Comparison of ENCODE assay signal across 11 cellular contexts in genomic region chr11:27861706-27862430, GRCh38.
DNase-seq lines count a peak whose midpoint lies in the region; ATAC-seq and TF ChIP-seq lines count a peak whose summit lies in the region.
"Had no signal": no experiment of that assay in that cellular context is flagged by ENCODE, and none has a peak within 500 bp of the region (broad histone marks: within the 10 kb centered on the region; RNA-seq: fewer than 3 reads in every experiment).

No MANE protein-coding gene starts in this region.

- H4K8ac ChIP-seq in neuronal stem cell (ENCODE audit: low read depth, low read length), result no peak overlapping the region

- H3K9me3 ChIP-seq in naive thymus-derived CD4-positive, alpha-beta T cell (ENCODE audit: control insufficient read depth in 2 of 3, low read length in 3 of 3), result no peaks in the 10 kb centered on the region
- H3K9me3 ChIP-seq in neuronal stem cell (replicated peaks in 1 of 2; ENCODE audit: control insufficient read depth in 2 of 2, insufficient read depth in 1 of 2, low read depth in 1 of 2, low read length in 2 of 2), result no peaks in the 10 kb centered on the region

- H3K18ac ChIP-seq in neuronal stem cell (ENCODE audit: low read length), result no peak overlapping the region

- H3K23ac ChIP-seq in neuronal stem cell (ENCODE audit: low read depth, low read length, poor library complexity), result no peak overlapping the region

- no peak for TF ChIP-seq CTCF in AG04449 (IDR thresholded peaks at IDR 0.05; ENCODE audit: insufficient read depth, low read length, missing control alignments)
- TF ChIP-seq CTCF in astrocyte of the spinal cord (IDR thresholded peaks at IDR 0.05; ENCODE audit: low read depth, low read length), result no peak

- no peaks in the 10 kb centered on the region for H3K79me1 ChIP-seq in neuronal stem cell (ENCODE audit: low read depth, low read length)

- DNase-seq in AG04449 (ENCODE audit: low read depth, low spot score) (peak; percentile 69), HPDE6-E6E7 (ENCODE audit: extremely low spot score) (peak; percentile 51), astrocyte of the spinal cord (ENCODE audit: low read depth, low spot score) (peak; percentile 90), hepatic stellate cell (ENCODE audit: low spot score) (peak; percentile 53), NCI-H82 treated with DMSO at 0.1 percent for 48 hours (lab: John Stamatoyannopoulos, UW; ENCODE audit: unreplicated experiment) (no peak), neuronal stem cell (ENCODE audit: low spot score) (no peak)
- DNase-seq in naive thymus-derived CD4-positive, alpha-beta T cell, result no peak
- no peak for DNase-seq in activated naive CD4-positive, alpha-beta T cell (lab: John Stamatoyannopoulos, UW)
- DNase-seq: activated naive CD4-positive, alpha-beta T cell treated with anti-CD3 and anti-CD28 coated beads for 36 hours; effector memory CD4-positive, alpha-beta T cell had no signal

- no peak overlapping the region for H3K9ac ChIP-seq in neuronal stem cell (ENCODE audit: low read depth, low read length, poor library complexity)

- peaks cover 0 to 6% (median 0%) of the 10 kb centered on the region in 11 donors for H3K9me3 Mint-ChIP-seq in naive thymus-derived CD4-positive, alpha-beta T cell
- H3K9me3 Mint-ChIP-seq: activated naive CD4-positive, alpha-beta T cell treated with anti-CD3 and anti-CD28 coated beads for 36 hours had no signal

- in situ Hi-C loops in astrocyte of the spinal cord (cut with HindIII; ENCODE audit: low sequenced_read_pairs), result no loop called here

- no peak overlapping the region for H3K4me2 ChIP-seq in neuronal stem cell (ENCODE audit: insufficient read depth, low read length, poor library complexity, severe bottlenecking)

- CTCF ChIA-PET in AG04449 (lab: Yijun Ruan, JAX), result no interaction called here
- CTCF ChIA-PET in naive thymus-derived CD4-positive, alpha-beta T cell (lab: Charles Lee), result no interaction called here

- no peak overlapping the region for H3K4me3 ChIP-seq in AG04449 (ENCODE audit: low read depth, low read length)
- H3K4me3 ChIP-seq in astrocyte of the spinal cord (ENCODE audit: low read depth, low read length), result no peak overlapping the region
- H3K4me3 ChIP-seq in naive thymus-derived CD4-positive, alpha-beta T cell (ENCODE audit: low read length), result no peak overlapping the region
- no peak overlapping the region for H3K4me3 ChIP-seq in neuronal stem cell (ENCODE audit: low read length in 2 of 2)

- H2BK12ac ChIP-seq in neuronal stem cell (ENCODE audit: low read length), result no peak overlapping the region

- no peak overlapping the region for H2AK5ac ChIP-seq in neuronal stem cell (ENCODE audit: low read depth, low read length)

- no peak for ATAC-seq in naive thymus-derived CD4-positive, alpha-beta T cell

- no peak overlapping the region for H2BK15ac ChIP-seq in neuronal stem cell (ENCODE audit: low read length)

- no peaks in the 10 kb centered on the region for H3K36me3 ChIP-seq in naive thymus-derived CD4-positive, alpha-beta T cell (ENCODE audit: control insufficient read depth in 2 of 3, insufficient read depth in 3 of 3, low read length in 3 of 3)
- H3K36me3 ChIP-seq in neuronal stem cell (replicated peaks in 1 of 2; ENCODE audit: control insufficient read depth in 2 of 2, insufficient read depth in 2 of 2, low read length in 2 of 2), result no peaks in the 10 kb centered on the region

- no peak overlapping the region for H4K91ac ChIP-seq in neuronal stem cell (ENCODE audit: low read depth, low read length, poor library complexity)

- H3K27ac Mint-ChIP-seq in naive thymus-derived CD4-positive, alpha-beta T cell, result no peak overlapping the region
- H3K27ac Mint-ChIP-seq: activated naive CD4-positive, alpha-beta T cell treated with anti-CD3 and anti-CD28 coated beads for 36 hours had no signal

- H3K27ac ChIP-seq in naive thymus-derived CD4-positive, alpha-beta T cell (ENCODE audit: low read depth, low read length), result no peak overlapping the region
- H3K27ac ChIP-seq in neuronal stem cell (replicated peaks; ENCODE audit: low read length), result no peak overlapping the region
- H3K27ac ChIP-seq: C4-2B had no signal

- no peak overlapping the region for H2BK5ac ChIP-seq in neuronal stem cell (ENCODE audit: low read length)

- H3K14ac ChIP-seq in neuronal stem cell (ENCODE audit: low read length), result no peak overlapping the region

- no peak overlapping the region for H3K4ac ChIP-seq in neuronal stem cell (ENCODE audit: low read length)

- intact Hi-C loops in naive thymus-derived CD4-positive, alpha-beta T cell (cut with micrococcal nuclease), result no loop called here

- POLR2A ChIA-PET in AG04449 (lab: Yijun Ruan, JAX), result interaction anchor here (0.9 to 1.0 kb wide), 2 partner anchors 72 to 145 kb away, joined by 3 read pairs; no protein-coding TSS in a partner anchor
- POLR2A ChIA-PET in naive thymus-derived CD4-positive, alpha-beta T cell (lab: Charles Lee), result no interaction called here

- no peaks in the 10 kb centered on the region for H3K4me1 Mint-ChIP-seq in naive thymus-derived CD4-positive, alpha-beta T cell

- H3K4me1 ChIP-seq in naive thymus-derived CD4-positive, alpha-beta T cell (ENCODE audit: control insufficient read depth in 2 of 2, insufficient read depth in 2 of 2, low read length in 2 of 2), result no peaks in the 10 kb centered on the region
- peaks cover 0 to 6% of the 10 kb centered on the region in 2 donors for H3K4me1 ChIP-seq in neuronal stem cell (ENCODE audit: control insufficient read depth in 2 of 2, insufficient read depth in 1 of 2, low read depth in 1 of 2, low read length in 2 of 2)

- no peaks in the 10 kb centered on the region for H3K36me3 Mint-ChIP-seq in naive thymus-derived CD4-positive, alpha-beta T cell

- no CpG with 5 or more reads among the region's 4 CpGs for WGBS in neuronal stem cell (ENCODE audit: extremely low coverage in 2 of 2, insufficient read length in 2 of 2, insufficient replicate concordance in 1 of 2), 2 donors

- no peaks in the 10 kb centered on the region for H3K27me3 ChIP-seq in naive thymus-derived CD4-positive, alpha-beta T cell (ENCODE audit: control insufficient read depth in 2 of 2, insufficient read depth in 2 of 2, low read length in 2 of 2)
- peaks cover 0 to 6% (median 0%) of the 10 kb centered on the region in 3 experiments for H3K27me3 ChIP-seq in neuronal stem cell (ENCODE audit: control insufficient read depth in 3 of 3, insufficient read depth in 3 of 3, low read depth in 1 of 3, low read length in 3 of 3)

- H3K4me3 Mint-ChIP-seq in naive thymus-derived CD4-positive, alpha-beta T cell, result no peak overlapping the region
- H3K4me3 Mint-ChIP-seq: activated naive CD4-positive, alpha-beta T cell treated with anti-CD3 and anti-CD28 coated beads for 36 hours had no signal

- no peak overlapping the region for H2AFZ ChIP-seq in neuronal stem cell (ENCODE audit: low read length)

- H2BK120ac ChIP-seq in neuronal stem cell (ENCODE audit: low read depth, low read length), result no peak overlapping the region

- peaks cover 0 to 5% (median 0%) of the 10 kb centered on the region in 5 donors for H3K27me3 Mint-ChIP-seq in naive thymus-derived CD4-positive, alpha-beta T cell

Comparison
In these comparisons a context has a peak if more than half of its experiments do, and no peak if none do; other contexts are left out.
1. DNase-seq: peak in AG04449 (single experiment), HPDE6-E6E7 (single experiment), astrocyte of the spinal cord (single experiment) and hepatic stellate cell (single experiment); none in naive thymus-derived CD4-positive, alpha-beta T cell (0 of 9), NCI-H82 treated with DMSO at 0.1 percent for 48 hours (single experiment), neuronal stem cell (single experiment) and activated naive CD4-positive, alpha-beta T cell (0 of 4).